In the genomic region with DNA sequence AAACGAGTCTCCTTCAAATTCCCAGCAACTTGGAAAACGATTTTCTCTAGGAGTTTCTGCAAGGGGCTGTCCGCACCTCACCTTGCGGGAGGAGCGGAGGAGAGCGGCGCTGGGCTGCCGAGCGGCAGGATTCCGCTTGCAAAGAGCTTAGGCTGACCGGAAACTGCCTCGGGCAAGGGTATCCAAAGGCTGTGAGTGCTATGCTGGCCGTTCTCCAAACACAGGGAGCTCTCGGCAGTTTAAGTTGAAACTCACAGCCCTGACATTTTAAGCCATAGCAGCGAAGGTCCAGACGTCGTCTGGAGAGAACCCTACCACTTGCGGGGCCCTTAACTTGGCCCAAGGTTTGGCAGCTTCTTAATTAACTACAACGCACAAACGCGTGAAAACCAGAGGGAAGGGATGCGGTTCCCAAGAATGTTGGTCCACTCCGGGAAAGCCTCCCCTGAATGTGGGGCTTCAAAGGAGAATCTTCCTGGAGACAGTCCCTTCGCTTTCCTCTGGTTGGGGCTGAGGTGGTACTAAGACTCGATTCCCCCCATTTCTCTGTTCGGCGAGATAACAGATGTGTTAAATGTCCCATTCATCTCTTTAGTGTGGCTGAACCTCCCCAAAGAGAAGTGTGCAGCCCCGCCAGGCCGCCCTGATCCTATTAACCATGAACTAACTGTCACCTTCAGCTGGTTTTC, we compare ENCODE assay signal across 16 cellular contexts. TPM values are rescaled to one million over a fixed set of nuclear protein-coding genes. Genes with fewer than 3 reads are reported as not detected.
DNase-seq lines count a peak whose midpoint lies in the region; ATAC-seq and TF ChIP-seq lines count a peak whose summit lies in the region.
"Had no signal": no experiment of that assay in that cellular context is flagged by ENCODE, and none has a peak within 500 bp of the region (broad histone marks: within the 10 kb centered on the region; RNA-seq: fewer than 3 reads in every experiment).

No MANE protein-coding gene starts in this region.

- peak overlapping the region; percentile 7 for H3K27ac Mint-ChIP-seq in activated CD4-positive, alpha-beta memory T cell treated with anti-CD3 and anti-CD28 coated beads, Interleukin-2, amount 10 ng/mL, durations not matched to agents 7 days and 5 days
- H3K27ac Mint-ChIP-seq in activated CD4-positive, alpha-beta memory T cell treated with anti-CD3 and anti-CD28 coated beads for 36 hours = no peak overlapping the region
- H3K27ac Mint-ChIP-seq in endodermal cell (no peak overlapping the region), HFFc6 (no peak overlapping the region)
- no peak overlapping the region for H3K27ac Mint-ChIP-seq in stimulated activated effector memory CD8-positive, alpha-beta T cell treated with anti-CD3 and anti-CD28 coated beads, Interleukin-12 subunit alpha, Interleukin-12 subunit beta, amount 100 ng/mL, for 72 hours

- peaks cover 19% of the 10 kb centered on the region for H3K36me3 Mint-ChIP-seq in activated CD4-positive, alpha-beta memory T cell treated with anti-CD3 and anti-CD28 coated beads, Interleukin-2, amount 10 ng/mL, durations not matched to agents 7 days and 5 days (ENCODE audit: low read depth)
- peaks cover 13% of the 10 kb centered on the region for H3K36me3 Mint-ChIP-seq in activated CD4-positive, alpha-beta memory T cell treated with anti-CD3 and anti-CD28 coated beads for 36 hours
- H3K36me3 Mint-ChIP-seq in endodermal cell (ENCODE audit: low read depth) (no peaks in the 10 kb centered on the region), HFFc6 (ENCODE audit: low read depth) (peaks cover 19% of the 10 kb centered on the region)
- peaks cover under 1% of the 10 kb centered on the region for H3K36me3 Mint-ChIP-seq in stimulated activated effector memory CD8-positive, alpha-beta T cell treated with anti-CD3 and anti-CD28 coated beads, Interleukin-12 subunit alpha, Interleukin-12 subunit beta, amount 100 ng/mL, for 72 hours

- WGBS in endodermal cell (ENCODE audit: insufficient coverage in 1 of 2, insufficient read length in 1 of 2), 2 experiments = 0 to 1% methylated on average over 23 to 29 of the region's 29 CpGs

- H3K36me3 ChIP-seq in endodermal cell (ENCODE audit: control insufficient read depth, insufficient read depth, low read length) = no peaks in the 10 kb centered on the region
- H3K36me3 ChIP-seq: esophagus muscularis mucosa, transverse colon had no signal

- intact Hi-C loops in activated CD4-positive, alpha-beta memory T cell treated with anti-CD3 and anti-CD28 coated beads for 36 hours (cut with micrococcal nuclease) = loop anchor here (5.0 kb wide), 1 partner anchor 46 kb away; no protein-coding TSS in a partner anchor

- ATAC-seq in GM19328 (IDR thresholded peaks at IDR 0.05; ENCODE audit: unreplicated experiment) = no peak
- ATAC-seq in stimulated activated effector memory CD8-positive, alpha-beta T cell treated with anti-CD3 and anti-CD28 coated beads, Interleukin-12 subunit alpha, Interleukin-12 subunit beta, amount 100 ng/mL, for 72 hours = no peak
- ATAC-seq: naive thymus-derived CD8-positive, alpha-beta T cell; Panc1 had no signal

- no peak overlapping the region for H3K4me3 Mint-ChIP-seq in activated CD4-positive, alpha-beta memory T cell treated with anti-CD3 and anti-CD28 coated beads, Interleukin-2, amount 10 ng/mL, durations not matched to agents 7 days and 5 days
- no peak overlapping the region for H3K4me3 Mint-ChIP-seq in activated CD4-positive, alpha-beta memory T cell treated with anti-CD3 and anti-CD28 coated beads for 36 hours
- H3K4me3 Mint-ChIP-seq in endodermal cell (no peak overlapping the region), HFFc6 (no peak overlapping the region)
- H3K4me3 Mint-ChIP-seq in stimulated activated effector memory CD8-positive, alpha-beta T cell treated with anti-CD3 and anti-CD28 coated beads, Interleukin-12 subunit alpha, Interleukin-12 subunit beta, amount 100 ng/mL, for 72 hours = no peak overlapping the region

- no peak for TF ChIP-seq CTCF in endodermal cell (conservative IDR thresholded peaks at IDR 0.05)
- TF ChIP-seq CTCF in HFFc6 (IDR thresholded peaks at IDR 0.05) = no peak

- H3K9me3 ChIP-seq in endodermal cell (ENCODE audit: control insufficient read depth, low read length) = no peaks in the 10 kb centered on the region
- H3K9me3 ChIP-seq: esophagus muscularis mucosa, transverse colon had no signal

- H3K4me1 ChIP-seq in endodermal cell (ENCODE audit: control insufficient read depth, insufficient read depth, low read length) = peaks cover 3% of the 10 kb centered on the region

- H3K4me3 ChIP-seq in endodermal cell (ENCODE audit: low read length) = no peak overlapping the region
- H3K4me3 ChIP-seq: esophagus muscularis mucosa, transverse colon had no signal

- H3K27ac ChIP-seq in endodermal cell (ENCODE audit: low read depth, low read length) = no peak overlapping the region
- H3K27ac ChIP-seq: esophagus muscularis mucosa, transverse colon had no signal

- H3K9me3 Mint-ChIP-seq in activated CD4-positive, alpha-beta memory T cell treated with anti-CD3 and anti-CD28 coated beads, Interleukin-2, amount 10 ng/mL, durations not matched to agents 7 days and 5 days = peaks cover 3% of the 10 kb centered on the region
- no peaks in the 10 kb centered on the region for H3K9me3 Mint-ChIP-seq in activated CD4-positive, alpha-beta memory T cell treated with anti-CD3 and anti-CD28 coated beads for 36 hours
- H3K9me3 Mint-ChIP-seq in endodermal cell (peaks cover 4% of the 10 kb centered on the region), HFFc6 (peaks cover 10% of the 10 kb centered on the region)
- no peaks in the 10 kb centered on the region for H3K9me3 Mint-ChIP-seq in stimulated activated effector memory CD8-positive, alpha-beta T cell treated with anti-CD3 and anti-CD28 coated beads, Interleukin-12 subunit alpha, Interleukin-12 subunit beta, amount 100 ng/mL, for 72 hours

- peaks cover 83% of the 10 kb centered on the region for H3K27me3 Mint-ChIP-seq in activated CD4-positive, alpha-beta memory T cell treated with anti-CD3 and anti-CD28 coated beads, Interleukin-2, amount 10 ng/mL, durations not matched to agents 7 days and 5 days
- H3K27me3 Mint-ChIP-seq in activated CD4-positive, alpha-beta memory T cell treated with anti-CD3 and anti-CD28 coated beads for 36 hours = peaks cover 74% of the 10 kb centered on the region
- H3K27me3 Mint-ChIP-seq in endodermal cell (ENCODE audit: insufficient read depth) (peaks cover 100% of the 10 kb centered on the region), HFFc6 (ENCODE audit: insufficient read depth) (peaks cover 71% of the 10 kb centered on the region)

- no peak for DNase-seq in activated CD4-positive, alpha-beta memory T cell treated with anti-CD3 and anti-CD28 coated beads, Interleukin-2, amount 10 ng/mL, durations not matched to agents 7 days and 5 days
- no peak for DNase-seq in activated CD4-positive, alpha-beta memory T cell treated with anti-CD3 and anti-CD28 coated beads for 36 hours
- DNase-seq in NCI-H2029 treated with DMSO at 0.1 percent for 48 hours (lab: John Stamatoyannopoulos, UW) (peak; percentile 22), endodermal cell (peak; percentile 82), renal cortical epithelial cell (ENCODE audit: low read depth) (peak; percentile 26), HFFc6 (no peak)
- no peak for DNase-seq in stimulated activated effector memory CD8-positive, alpha-beta T cell treated with anti-CD3 and anti-CD28 coated beads, Interleukin-12 subunit alpha, Interleukin-12 subunit beta, amount 100 ng/mL, for 72 hours (ENCODE audit: low spot score in 2 of 2)
- DNase-seq: ACHN; DND-41; naive thymus-derived CD8-positive, alpha-beta T cell; NCI-H1105; transverse colon had no signal

- H3K9ac ChIP-seq in endodermal cell (ENCODE audit: extremely low read depth, low read length, poor library complexity, severe bottlenecking) = no peak overlapping the region

- POLR2A ChIA-PET in activated CD4-positive, alpha-beta memory T cell treated with anti-CD3 and anti-CD28 coated beads, Interleukin-2, amount 10 ng/mL, durations not matched to agents 7 days and 5 days (lab: Charles Lee) = no interaction called here
- POLR2A ChIA-PET in activated CD4-positive, alpha-beta memory T cell treated with anti-CD3 and anti-CD28 coated beads for 36 hours (lab: Charles Lee) = no interaction called here

- H3K27me3 ChIP-seq in endodermal cell (ENCODE audit: control insufficient read depth, insufficient read depth, low read length, poor library complexity, severe bottlenecking) = peaks cover 100% of the 10 kb centered on the region

- H3K4me1 Mint-ChIP-seq in activated CD4-positive, alpha-beta memory T cell treated with anti-CD3 and anti-CD28 coated beads, Interleukin-2, amount 10 ng/mL, durations not matched to agents 7 days and 5 days = peaks cover 25% of the 10 kb centered on the region
- H3K4me1 Mint-ChIP-seq in activated CD4-positive, alpha-beta memory T cell treated with anti-CD3 and anti-CD28 coated beads for 36 hours (ENCODE audit: low read depth) = peaks cover 30% of the 10 kb centered on the region
- peaks cover 33% of the 10 kb centered on the region for H3K4me1 Mint-ChIP-seq in endodermal cell
- peaks cover 18% of the 10 kb centered on the region for H3K4me1 Mint-ChIP-seq in HFFc6 (ENCODE audit: low read depth)
- peaks cover 41% of the 10 kb centered on the region for H3K4me1 Mint-ChIP-seq in stimulated activated effector memory CD8-positive, alpha-beta T cell treated with anti-CD3 and anti-CD28 coated beads, Interleukin-12 subunit alpha, Interleukin-12 subunit beta, amount 100 ng/mL, for 72 hours

- CTCF ChIA-PET in activated CD4-positive, alpha-beta memory T cell treated with anti-CD3 and anti-CD28 coated beads, Interleukin-2, amount 10 ng/mL, durations not matched to agents 7 days and 5 days (lab: Charles Lee) = interaction anchor here (1.9 kb wide), 1 partner anchor 29 kb away, joined by 6 read pairs; no protein-coding TSS in a partner anchor
- CTCF ChIA-PET in activated CD4-positive, alpha-beta memory T cell treated with anti-CD3 and anti-CD28 coated beads for 36 hours (lab: Charles Lee) = no interaction called here

RNA-seq across cellular contexts. Expression of gene DBX1, which starts 1.1 kb away (rescaled TPM):
- total RNA-seq in activated CD4-positive, alpha-beta memory T cell treated with anti-CD3 and anti-CD28 coated beads, Interleukin-2, amount 10 ng/mL, durations not matched to agents 7 days and 5 days = not detected
- total RNA-seq in activated CD4-positive, alpha-beta memory T cell treated with anti-CD3 and anti-CD28 coated beads for 36 hours = not detected
- total RNA-seq in endodermal cell = not detected
- polyA plus RNA-seq in endodermal cell (2013, experiment 1 of 2) = 0.32 TPM
- 0.99 TPM for polyA plus RNA-seq in endodermal cell (2013, experiment 2 of 2)
- not detected in 2 replicates for total RNA-seq in renal cortical epithelial cell
- total RNA-seq in HFFc6 (2021; fragmentation: NEBNext Ultra II Directional; extraction: Animal tissue kit (Norgen Biotek cat#: 25700)) = not detected
- total RNA-seq: bronchial epithelial cell; esophagus muscularis mucosa; naive thymus-derived CD8-positive, alpha-beta T cell; transverse colon had no signal

Comparison
In these comparisons a context has a peak if more than half of its experiments do, and no peak if none do; other contexts are left out.
1. DNase-seq: peak in NCI-H2029 treated with DMSO at 0.1 percent for 48 hours (single experiment), endodermal cell (single experiment) and renal cortical epithelial cell (single experiment); none in activated CD4-positive, alpha-beta memory T cell treated with anti-CD3 and anti-CD28 coated beads, Interleukin-2, amount 10 ng/mL, durations not matched to agents 7 days and 5 days (single experiment), activated CD4-positive, alpha-beta memory T cell treated with anti-CD3 and anti-CD28 coated beads for 36 hours (single experiment), HFFc6 (single experiment) and stimulated activated effector memory CD8-positive, alpha-beta T cell treated with anti-CD3 and anti-CD28 coated beads, Interleukin-12 subunit alpha, Interleukin-12 subunit beta, amount 100 ng/mL, for 72 hours (0 of 2).